ENCODE assay signal across 15 cellular contexts in genomic region chr3:44939581-44940036, GRCh38. TPM values are rescaled to one million over a fixed set of nuclear protein-coding genes. Genes with fewer than 3 reads are reported as not detected.
DNase-seq lines count a peak whose midpoint lies in the region; ATAC-seq and TF ChIP-seq lines count a peak whose summit lies in the region.
"Had no signal": no experiment of that assay in that cellular context is flagged by ENCODE, and none has a peak within 500 bp of the region (broad histone marks: within the 10 kb centered on the region; RNA-seq: fewer than 3 reads in every experiment).

No MANE protein-coding gene starts in this region.

- TF ChIP-seq CTCF in esophagus squamous epithelium (IDR thresholded peaks at IDR 0.05) (no peak), BE2C (IDR thresholded peaks at IDR 0.05; ENCODE audit: low read depth, low read length) (no peak)

- H3K36me3 ChIP-seq in esophagus squamous epithelium (peaks cover 0 to 99% (median 27%) of the 10 kb centered on the region in 3 donors), BE2C (no peaks in the 10 kb centered on the region)

- WGBS in esophagus squamous epithelium, 2 donors: 77 to 100% methylated on average over 1 to 5 of the region's 6 CpGs

- no peak for TF ChIP-seq POLR2A in esophagus squamous epithelium (IDR thresholded peaks at IDR 0.05)

- ATAC-seq in Right ventricle myocardium superior (ENCODE audit: poor library complexity): peak; percentile 74
- ATAC-seq: sciatic nerve had no signal

- intact Hi-C loops in Right ventricle myocardium superior (cut with DNase I) (no loop called here), cardiac septum (cut with DNase I) (no loop called here), esophagus squamous epithelium (cut with DNase I) (no loop called here)

- no peak overlapping the region for H3K4me3 ChIP-seq in esophagus squamous epithelium
- no peak overlapping the region for H3K4me3 ChIP-seq in BE2C (ENCODE audit: low read depth, low read length)
- H3K4me3 ChIP-seq: neural progenitor cell had no signal

- peaks cover 0 to 13% (median 0%) of the 10 kb centered on the region in 3 donors for H3K4me1 ChIP-seq in esophagus squamous epithelium
- H3K4me1 ChIP-seq in BE2C: no peaks in the 10 kb centered on the region
- H3K4me1 ChIP-seq: neural progenitor cell had no signal

- DNase-seq in Right ventricle myocardium superior: no peak
- no peak for DNase-seq in cardiac septum (ENCODE audit: low spot score)
- no peak for DNase-seq in NOMO-1 treated with dmso at 0.1 percent for 144 hours (lab: John Stamatoyannopoulos, UW; ENCODE audit: unreplicated experiment)
- DNase-seq in iPS-NIHi7 (ENCODE audit: extremely low spot score): no peak
- no peak for DNase-seq in esophagus squamous epithelium (lab: John Stamatoyannopoulos, UW)
- DNase-seq in BE2C: no peak
- DNase-seq: activated CD4-positive, alpha-beta T cell treated with anti-CD3 and anti-CD28 coated beads, Interleukin-2, amount 50 U/mL, for 1 hour; activated T-cell treated with anti-CD3 and anti-CD28 coated beads, Interleukin-2, amount 50 U/mL, for 24 hours; Calu3; mesendoderm; MM.1S had no signal

- H3K9me3 ChIP-seq in esophagus squamous epithelium (no peaks in the 10 kb centered on the region), BE2C (no peaks in the 10 kb centered on the region)

- H3K27ac ChIP-seq in cingulate gyrus (ENCODE audit: low read depth, low read length): peak overlapping the region; percentile 3
- peak overlapping the region; percentile 69 for H3K27ac ChIP-seq in layer of hippocampus (ENCODE audit: low read depth, low read length)
- H3K27ac ChIP-seq in esophagus squamous epithelium: no peak overlapping the region
- H3K27ac ChIP-seq: neural progenitor cell had no signal

- H3K27me3 ChIP-seq in layer of hippocampus (ENCODE audit: control insufficient read depth, insufficient read depth, low read length) (no peaks in the 10 kb centered on the region), esophagus squamous epithelium (no peaks in the 10 kb centered on the region), BE2C (no peaks in the 10 kb centered on the region)
- H3K27me3 ChIP-seq: neural progenitor cell had no signal

RNA-seq across cellular contexts. Expression of gene ZDHHC3, which starts 36.4 kb away (rescaled TPM):
- 35.6 TPM for total RNA-seq in Right ventricle myocardium superior
- 43.8 TPM for total RNA-seq in cardiac septum
- total RNA-seq in esophagus squamous epithelium: 10 to 100 TPM; 64.6 to 93.8 (median 73.0) TPM
- polyA plus RNA-seq in BE2C (2012; ENCODE audit: insufficient read depth, insufficient read length, low read depth): 47.5 TPM

RNA-seq across cellular contexts. Expression of gene EXOSC7, which starts 36.4 kb away (rescaled TPM):
- 24.4 TPM for total RNA-seq in Right ventricle myocardium superior
- total RNA-seq in cardiac septum: 29.6 TPM
- total RNA-seq in esophagus squamous epithelium: 10 to 100 TPM; 28.8 to 59.9 (median 47.6) TPM
- polyA plus RNA-seq in BE2C (2012; ENCODE audit: insufficient read depth, insufficient read length, low read depth): 94.3 TPM

Comparison
In these comparisons a context has a peak if more than half of its experiments do, and no peak if none do; other contexts are left out.
1. H3K27ac ChIP-seq: peak in cingulate gyrus (single experiment) and layer of hippocampus (single experiment); none in esophagus squamous epithelium (0 of 4).